In the genomic region with DNA sequence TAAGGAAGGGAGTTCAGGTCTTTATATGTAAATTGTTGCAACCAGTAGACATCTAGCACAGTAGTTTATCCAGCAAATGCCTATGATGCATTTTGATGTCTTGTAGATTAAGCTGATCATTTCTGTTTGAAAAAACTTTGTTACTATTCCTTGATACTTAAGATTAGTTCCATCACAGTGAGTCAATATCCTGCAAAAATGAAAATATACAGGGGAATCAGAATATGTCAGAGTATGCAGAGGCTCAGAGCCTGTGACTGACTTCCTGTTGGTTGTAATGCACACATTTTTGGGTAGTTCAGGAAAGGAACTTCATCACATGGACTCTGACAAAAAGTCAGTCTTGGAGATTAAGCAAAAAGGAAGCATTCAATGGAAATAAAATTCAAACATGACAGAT, we compare ENCODE assay signal across 15 cellular contexts.
DNase-seq lines count a peak whose midpoint lies in the region; TF ChIP-seq lines count a peak whose summit lies in the region.
"Had no signal": no experiment of that assay in that cellular context is flagged by ENCODE, and none has a peak within 500 bp of the region (broad histone marks: within the 10 kb centered on the region; RNA-seq: fewer than 3 reads in every experiment).

No MANE protein-coding gene starts in this region.

- no peak overlapping the region for H3K4me3 ChIP-seq in fibroblast of pulmonary artery (replicated peaks; ENCODE audit: low read depth, low read length)
- H3K4me3 ChIP-seq: A549; BLaER1 treated with 17β-estradiol and CSF1 and Interleukin-3, amounts not matched to agents 10 nM and 100 nM had no signal

- DNase-seq in EL (peak; percentile 11), HT1080 (ENCODE audit: low read depth) (peak; percentile 13), fibroblast of pulmonary artery (ENCODE audit: low read depth) (peak; percentile 13), ureter (ENCODE audit: low spot score) (no peak), NOMO-1 treated with DMSO at 0.1 percent for 48 hours (lab: John Stamatoyannopoulos, UW; ENCODE audit: unreplicated experiment) (no peak)
- no peak for DNase-seq in activated CD4-positive, alpha-beta T cell treated with anti-CD3 and anti-CD28 coated beads for 4 hours
- DNase-seq: AML-193; Caco-2; Calu3; CD4-positive, alpha-beta T cell; CD8-positive, alpha-beta T cell; DMS79 treated with DMSO at 0.1 percent for 48 hours; GF-D8 had no signal

- no peak for TF ChIP-seq CTCF in fibroblast of pulmonary artery (IDR thresholded peaks at IDR 0.05; ENCODE audit: low read length, missing control alignments)

Comparison
In these comparisons a context has a peak if more than half of its experiments do, and no peak if none do; other contexts are left out.
1. DNase-seq: peak in EL (single experiment), HT1080 (single experiment) and fibroblast of pulmonary artery (single experiment); none in ureter (single experiment), NOMO-1 treated with DMSO at 0.1 percent for 48 hours (single experiment) and activated CD4-positive, alpha-beta T cell treated with anti-CD3 and anti-CD28 coated beads for 4 hours (0 of 2).